ENCODE assay signal across 10 cellular contexts in the genomic region with DNA sequence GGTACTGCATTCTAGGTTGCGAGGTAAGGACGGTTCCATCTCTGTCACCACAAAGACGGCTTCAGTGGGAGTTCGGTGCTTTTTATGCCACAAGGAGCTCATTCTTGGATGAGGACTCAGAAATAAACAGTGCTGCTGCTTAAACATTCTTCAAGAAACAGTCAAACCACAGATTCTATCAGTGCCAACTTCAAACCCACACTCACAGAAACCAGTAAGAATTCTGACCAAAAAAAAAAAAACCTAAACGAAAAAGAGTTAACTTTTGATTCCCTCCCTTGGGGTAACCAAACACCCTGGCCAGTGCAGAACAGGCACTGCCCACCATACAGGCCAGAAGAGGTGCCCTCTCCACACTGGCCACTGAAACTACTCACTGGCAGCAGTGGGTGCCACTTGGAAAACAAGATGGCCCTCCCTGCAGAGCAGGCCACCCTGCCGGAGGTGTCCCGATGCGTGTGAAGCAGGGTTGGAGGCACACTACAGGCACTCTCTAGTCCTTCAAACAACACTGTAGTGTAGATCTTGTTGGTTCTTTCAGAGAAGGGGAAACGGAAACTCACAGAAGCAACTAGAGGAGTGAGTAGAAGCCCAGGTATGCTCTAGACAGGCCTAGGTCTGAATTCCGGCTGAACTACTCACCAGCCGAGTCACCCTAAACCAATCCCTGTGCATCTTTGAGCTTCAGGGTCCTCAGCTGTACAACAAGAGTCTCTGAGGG.
DNase-seq lines count a peak whose midpoint lies in the region; ATAC-seq, FAIRE-seq and TF ChIP-seq lines count a peak whose summit lies in the region.
"Had no signal": no experiment of that assay in that cellular context is flagged by ENCODE, and none has a peak within 500 bp of the region (broad histone marks: within the 10 kb centered on the region; RNA-seq: fewer than 3 reads in every experiment).

No MANE protein-coding gene starts in this region.

- in situ Hi-C loops in KBM-7 (cut with MboI; ENCODE audit: low pct_unique_long_range_greater_than_20kb, low sequenced_read_pairs): no loop called here

- no peaks in the 10 kb centered on the region for H3K36me3 ChIP-seq in thymus (ENCODE audit: control insufficient read depth, insufficient read depth)

- WGBS in thymus: 36% methylated on average over 11 of the region's 11 CpGs

- peaks cover 58% of the 10 kb centered on the region for H3K4me1 Mint-ChIP-seq in activated CD8-positive, alpha-beta T cell treated with anti-CD3 and anti-CD28 coated beads for 36 hours (ENCODE audit: low read depth)

- POLR2A ChIA-PET in activated CD8-positive, alpha-beta T cell treated with anti-CD3 and anti-CD28 coated beads for 36 hours (lab: Charles Lee): interaction anchor here (0.7 to 1.3 kb wide), 4 partner anchors 11 to 40 kb away, joined by 3 to 4 read pairs (median 3); no protein-coding TSS in a partner anchor

- H3K27me3 ChIP-seq in thymus (ENCODE audit: control insufficient read depth, insufficient read depth): no peaks in the 10 kb centered on the region
- H3K27me3 ChIP-seq: body of pancreas had no signal

- H3K27ac Mint-ChIP-seq in activated CD8-positive, alpha-beta T cell treated with anti-CD3 and anti-CD28 coated beads for 36 hours: peak overlapping the region; percentile 84

- H3K27ac ChIP-seq in thymus (ENCODE audit: low read depth): peak overlapping the region; percentile 89
- H3K27ac ChIP-seq: body of pancreas had no signal

- peak; percentile 64 for ATAC-seq in activated CD8-positive, alpha-beta T cell treated with anti-CD3 and anti-CD28 coated beads for 36 hours
- ATAC-seq in GM21825 (IDR thresholded peaks at IDR 0.05; ENCODE audit: unreplicated experiment): no peak
- ATAC-seq: body of pancreas had no signal

- H3K36me3 Mint-ChIP-seq in activated CD8-positive, alpha-beta T cell treated with anti-CD3 and anti-CD28 coated beads for 36 hours (ENCODE audit: low read depth): no peaks in the 10 kb centered on the region

- intact Hi-C loops in activated CD8-positive, alpha-beta T cell treated with anti-CD3 and anti-CD28 coated beads for 36 hours (cut with micrococcal nuclease): loop anchor here (5.0 kb wide), 1 partner anchor 38 kb away; no protein-coding TSS in a partner anchor

- peak overlapping the region; percentile 29 for H3K4me3 Mint-ChIP-seq in activated CD8-positive, alpha-beta T cell treated with anti-CD3 and anti-CD28 coated beads for 36 hours

- DNase-seq in stimulated activated CD4-positive, alpha-beta T cell treated with anti-CD3 and anti-CD28 coated beads, Interleukin-2, amount 100 ng/mL, for 24 hours: peak; percentile 26 to 34
- no peak for DNase-seq in stimulated activated CD4-positive, alpha-beta T cell treated with anti-CD3 and anti-CD28 coated beads, Interleukin-12 subunit alpha, Interleukin-12 subunit beta, amount 100 ng/mL, for 4 hours
- peak; percentile 50 for DNase-seq in activated CD8-positive, alpha-beta T cell treated with anti-CD3 and anti-CD28 coated beads for 36 hours
- peak; percentile 64 for DNase-seq in fibroblast of gingiva (ENCODE audit: low read depth)
- no peak for DNase-seq in frontal cortex (ENCODE audit: low spot score in 2 of 2)
- DNase-seq in KBM-7: no peak
- DNase-seq: body of pancreas, RPMI8226 had no signal

- no peaks in the 10 kb centered on the region for H3K27me3 Mint-ChIP-seq in activated CD8-positive, alpha-beta T cell treated with anti-CD3 and anti-CD28 coated beads for 36 hours

- CTCF ChIA-PET in activated CD8-positive, alpha-beta T cell treated with anti-CD3 and anti-CD28 coated beads for 36 hours (lab: Charles Lee): interaction anchor here (0.9 to 3.6 kb wide), 5 partner anchors 20 to 453 kb away, joined by 3 to 16 read pairs (median 4); no protein-coding TSS in a partner anchor

- TF ChIP-seq CTCF in activated CD8-positive, alpha-beta T cell treated with anti-CD3 and anti-CD28 coated beads for 36 hours (IDR thresholded peaks at IDR 0.05): no peak

- H3K9me3 ChIP-seq in thymus (ENCODE audit: control insufficient read depth): no peaks in the 10 kb centered on the region
- H3K9me3 ChIP-seq: body of pancreas had no signal

- no peak for FAIRE-seq in frontal cortex (lab: Jason Lieb, UNC)

- H3K9me3 Mint-ChIP-seq in activated CD8-positive, alpha-beta T cell treated with anti-CD3 and anti-CD28 coated beads for 36 hours: no peaks in the 10 kb centered on the region

- no peak overlapping the region for H3K4me3 ChIP-seq in thymus (ENCODE audit: low read length)
- H3K4me3 ChIP-seq: body of pancreas had no signal

- peaks cover 50% of the 10 kb centered on the region for H3K4me1 ChIP-seq in thymus (ENCODE audit: control insufficient read depth, insufficient read depth, low read length)
- H3K4me1 ChIP-seq: body of pancreas had no signal

Comparison
In these comparisons a context has a peak if more than half of its experiments do, and no peak if none do; other contexts are left out.
1. DNase-seq: peak in stimulated activated CD4-positive, alpha-beta T cell treated with anti-CD3 and anti-CD28 coated beads, Interleukin-2, amount 100 ng/mL, for 24 hours (2 of 2), activated CD8-positive, alpha-beta T cell treated with anti-CD3 and anti-CD28 coated beads for 36 hours (single experiment) and fibroblast of gingiva (single experiment); none in stimulated activated CD4-positive, alpha-beta T cell treated with anti-CD3 and anti-CD28 coated beads, Interleukin-12 subunit alpha, Interleukin-12 subunit beta, amount 100 ng/mL, for 4 hours (single experiment), frontal cortex (0 of 2) and KBM-7 (single experiment).